10 cellular contexts compared by ENCODE assay signal in genomic region chr6:27158316-27158643, GRCh38.
DNase-seq lines count a peak whose midpoint lies in the region; ATAC-seq and TF ChIP-seq lines count a peak whose summit lies in the region.
"Had no signal": no experiment of that assay in that cellular context is flagged by ENCODE, and none has a peak within 500 bp of the region (broad histone marks: within the 10 kb centered on the region; RNA-seq: fewer than 3 reads in every experiment).

No MANE protein-coding gene starts in this region.

- H3K36me3 ChIP-seq in RWPE2 (ENCODE audit: low read depth): no peaks in the 10 kb centered on the region
- H3K36me3 ChIP-seq: heart right ventricle, thoracic aorta had no signal

- TF ChIP-seq POLR2A in erythroblast (IDR thresholded peaks at IDR 0.05; ENCODE audit: low read length): peak; percentile 1

- H3K4me3 Mint-ChIP-seq in activated CD4-positive, alpha-beta T cell treated with anti-CD3 and anti-CD28 coated beads, Interleukin-2, amount 10 ng/mL, durations not matched to agents 7 days and 5 days: peak overlapping the region; percentile 68
- H3K4me3 Mint-ChIP-seq in stimulated activated memory B cell treated with anti-CD40 and anti-IgM and Interleukin-4, amounts not matched to agents 10 μg/mL and 1 μg/mL and 100 μg/mL, for 72 hours: peak overlapping the region; percentile 83

- ATAC-seq in RWPE2 (ENCODE audit: low read depth) (no peak), HG02870 (IDR thresholded peaks at IDR 0.05; ENCODE audit: unreplicated experiment) (no peak)
- ATAC-seq in stimulated activated memory B cell treated with anti-CD40 and anti-IgM and Interleukin-4, amounts not matched to agents 10 μg/mL and 1 μg/mL and 100 μg/mL, for 72 hours: no peak

- H3K27ac Mint-ChIP-seq in activated CD4-positive, alpha-beta T cell treated with anti-CD3 and anti-CD28 coated beads, Interleukin-2, amount 10 ng/mL, durations not matched to agents 7 days and 5 days: peak overlapping the region; percentile 90
- H3K27ac Mint-ChIP-seq in stimulated activated memory B cell treated with anti-CD40 and anti-IgM and Interleukin-4, amounts not matched to agents 10 μg/mL and 1 μg/mL and 100 μg/mL, for 72 hours: peak overlapping the region; percentile 69

- H3K27me3 ChIP-seq in RWPE2 (ENCODE audit: insufficient read depth, poor library complexity, severe bottlenecking): no peaks in the 10 kb centered on the region

- POLR2A ChIA-PET in activated CD4-positive, alpha-beta T cell treated with anti-CD3 and anti-CD28 coated beads, Interleukin-2, amount 10 ng/mL, durations not matched to agents 7 days and 5 days (lab: Charles Lee): no interaction called here

- TF ChIP-seq CTCF in RWPE2 (IDR thresholded peaks at IDR 0.05; ENCODE audit: poor library complexity, severe bottlenecking): peak; percentile 10

- no peak overlapping the region for H3K27ac ChIP-seq in RWPE2 (ENCODE audit: poor library complexity, severe bottlenecking)
- H3K27ac ChIP-seq: thoracic aorta had no signal

- H3K36me3 Mint-ChIP-seq in activated CD4-positive, alpha-beta T cell treated with anti-CD3 and anti-CD28 coated beads, Interleukin-2, amount 10 ng/mL, durations not matched to agents 7 days and 5 days (ENCODE audit: low read depth): no peaks in the 10 kb centered on the region
- H3K36me3 Mint-ChIP-seq in stimulated activated memory B cell treated with anti-CD40 and anti-IgM and Interleukin-4, amounts not matched to agents 10 μg/mL and 1 μg/mL and 100 μg/mL, for 72 hours: no peaks in the 10 kb centered on the region

- H3K4me1 Mint-ChIP-seq in activated CD4-positive, alpha-beta T cell treated with anti-CD3 and anti-CD28 coated beads, Interleukin-2, amount 10 ng/mL, durations not matched to agents 7 days and 5 days: peaks cover 53% of the 10 kb centered on the region
- H3K4me1 Mint-ChIP-seq in stimulated activated memory B cell treated with anti-CD40 and anti-IgM and Interleukin-4, amounts not matched to agents 10 μg/mL and 1 μg/mL and 100 μg/mL, for 72 hours: peaks cover 33% of the 10 kb centered on the region

- CTCF ChIA-PET in activated CD4-positive, alpha-beta T cell treated with anti-CD3 and anti-CD28 coated beads, Interleukin-2, amount 10 ng/mL, durations not matched to agents 7 days and 5 days (lab: Charles Lee): interaction anchor here (2.7 kb wide), 1 partner anchor 31 kb away, joined by 8 read pairs; no protein-coding TSS in a partner anchor

- no peaks in the 10 kb centered on the region for H3K9me3 ChIP-seq in RWPE2 (ENCODE audit: severe bottlenecking)
- H3K9me3 ChIP-seq: heart right ventricle, thoracic aorta had no signal

- no peaks in the 10 kb centered on the region for H3K4me1 ChIP-seq in RWPE2 (ENCODE audit: insufficient read depth, poor library complexity, severe bottlenecking)

- H3K4me3 ChIP-seq in RWPE2 (ENCODE audit: severe bottlenecking): peak overlapping the region; percentile 37

- H3K9me3 Mint-ChIP-seq in activated CD4-positive, alpha-beta T cell treated with anti-CD3 and anti-CD28 coated beads, Interleukin-2, amount 10 ng/mL, durations not matched to agents 7 days and 5 days: no peaks in the 10 kb centered on the region
- H3K9me3 Mint-ChIP-seq in stimulated activated memory B cell treated with anti-CD40 and anti-IgM and Interleukin-4, amounts not matched to agents 10 μg/mL and 1 μg/mL and 100 μg/mL, for 72 hours: no peaks in the 10 kb centered on the region

- no peak for DNase-seq in activated CD4-positive, alpha-beta T cell treated with anti-CD3 and anti-CD28 coated beads, Interleukin-2, amount 10 ng/mL, durations not matched to agents 7 days and 5 days
- no peak for DNase-seq in activated CD4-positive, alpha-beta T cell treated with anti-CD3 and anti-CD28 coated beads for 1 hour
- no peak for DNase-seq in RWPE2 (ENCODE audit: low spot score)
- DNase-seq in erythroblast (lab: John Stamatoyannopoulos, UW): no peak
- DNase-seq in NK-92 (lab: John Stamatoyannopoulos, UW; ENCODE audit: unreplicated experiment): no peak
- DNase-seq in NCI-H1694 (lab: John Stamatoyannopoulos, UW): no peak

- no peaks in the 10 kb centered on the region for H3K27me3 Mint-ChIP-seq in activated CD4-positive, alpha-beta T cell treated with anti-CD3 and anti-CD28 coated beads, Interleukin-2, amount 10 ng/mL, durations not matched to agents 7 days and 5 days
- no peaks in the 10 kb centered on the region for H3K27me3 Mint-ChIP-seq in stimulated activated memory B cell treated with anti-CD40 and anti-IgM and Interleukin-4, amounts not matched to agents 10 μg/mL and 1 μg/mL and 100 μg/mL, for 72 hours
